ENCODE assay signal across 10 cellular contexts in genomic region chr9:120918931-120919638, GRCh38. TPM values are rescaled to one million over a fixed set of nuclear protein-coding genes. Genes with fewer than 3 reads are reported as not detected.
DNase-seq lines count a peak whose midpoint lies in the region; ATAC-seq, FAIRE-seq and TF ChIP-seq lines count a peak whose summit lies in the region.
"Had no signal": no experiment of that assay in that cellular context is flagged by ENCODE, and none has a peak within 500 bp of the region (broad histone marks: within the 10 kb centered on the region; RNA-seq: fewer than 3 reads in every experiment).

No MANE protein-coding gene starts in this region.

- TF ChIP-seq EP300 in ovary (IDR thresholded peaks at IDR 0.05) = no peak

- ATAC-seq in activated B cell treated with CpG ODN at 0.5 μM for 24 hours (ENCODE audit: low read depth) (no peak), pancreas (no peak)

- CTCF ChIA-PET in Caco-2 (lab: Charles Lee) = no interaction called here
- CTCF ChIA-PET in activated B cell treated with CpG ODN at 0.5 μM for 24 hours (lab: Charles Lee) = interaction anchor here (0.9 kb wide), 1 partner anchor 12 kb away, joined by 3 read pairs; no protein-coding TSS in a partner anchor

- H3K4me1 ChIP-seq in Caco-2 (no peaks in the 10 kb centered on the region), esophagus squamous epithelium (peaks cover 0 to 78% (median 41%) of the 10 kb centered on the region in 3 donors), ovary (ENCODE audit: insufficient read depth) (peaks cover 7% of the 10 kb centered on the region), pancreas (no peaks in the 10 kb centered on the region)

- H3K9me3 Mint-ChIP-seq in Caco-2 (ENCODE audit: unreplicated experiment) = no peaks in the 10 kb centered on the region
- H3K9me3 Mint-ChIP-seq in activated B cell treated with CpG ODN at 0.5 μM for 24 hours = no peaks in the 10 kb centered on the region

- H3K4me3 ChIP-seq in Caco-2 (ENCODE audit: low read depth, low read length) (no peak overlapping the region), esophagus squamous epithelium (no peak overlapping the region), ovary (no peak overlapping the region), pancreas (no peak overlapping the region)

- intact Hi-C loops in Caco-2 (cut with micrococcal nuclease; ENCODE audit: unreplicated experiment) = no loop called here
- intact Hi-C loops in activated B cell treated with CpG ODN at 0.5 μM for 24 hours (cut with micrococcal nuclease) = no loop called here
- intact Hi-C loops in esophagus squamous epithelium (cut with DNase I) = no loop called here
- intact Hi-C loops in ovary (cut with DNase I) = no loop called here
- intact Hi-C loops in pancreas (cut with DNase I) = no loop called here

- DNase-seq in Caco-2 = no peak
- no peak for DNase-seq in activated B cell treated with CpG ODN at 0.5 μM for 24 hours
- no peak for DNase-seq in esophagus squamous epithelium (lab: John Stamatoyannopoulos, UW)
- no peak for DNase-seq in ovary
- DNase-seq in stimulated activated naive CD4-positive, alpha-beta T cell (lab: John Stamatoyannopoulos, UW) = no peak
- no peak for DNase-seq in amniotic stem cell (lab: John Stamatoyannopoulos, UW)
- no peak for DNase-seq in NCI-H524 treated with DMSO at 0.1 percent for 48 hours (lab: John Stamatoyannopoulos, UW)
- no peak for DNase-seq in pancreas
- DNase-seq: stimulated activated CD4-positive, alpha-beta T cell treated with anti-CD3 and anti-CD28 coated beads, Interleukin-15, amount 100 ng/mL, for 24 hours had no signal

- BruUV-seq in Caco-2 (replicated peaks; lab: Mats Ljungman, UMichigan) = no TSS peak

- peak overlapping the region; percentile 71 to 97 (median 89) for H3K27ac ChIP-seq in esophagus squamous epithelium
- peak overlapping the region; percentile 41 to 62 for H3K27ac ChIP-seq in ovary
- no peak overlapping the region for H3K27ac ChIP-seq in pancreas

- TF ChIP-seq POLR2A in esophagus squamous epithelium (IDR thresholded peaks at IDR 0.05) (no peak), ovary (IDR thresholded peaks at IDR 0.05) (no peak)

- H3K36me3 ChIP-seq in Caco-2 (ENCODE audit: control insufficient read depth, insufficient read depth, low read length) (no peaks in the 10 kb centered on the region), esophagus squamous epithelium (no peaks in the 10 kb centered on the region), ovary (no peaks in the 10 kb centered on the region), pancreas (no peaks in the 10 kb centered on the region)

- H3K27me3 ChIP-seq in Caco-2 (replicated peaks; ENCODE audit: control insufficient read depth, insufficient read depth, low read length) (no peaks in the 10 kb centered on the region), esophagus squamous epithelium (no peaks in the 10 kb centered on the region), ovary (no peaks in the 10 kb centered on the region), pancreas (no peaks in the 10 kb centered on the region)

- peaks cover 3% of the 10 kb centered on the region; the same call in 1 of the 2 replicates for H3K9me3 ChIP-seq in Caco-2
- no peaks in the 10 kb centered on the region for H3K9me3 ChIP-seq in esophagus squamous epithelium
- no peaks in the 10 kb centered on the region for H3K9me3 ChIP-seq in ovary
- no peaks in the 10 kb centered on the region for H3K9me3 ChIP-seq in pancreas

- no peaks in the 10 kb centered on the region for H3K27me3 Mint-ChIP-seq in Caco-2 (ENCODE audit: insufficient read depth, unreplicated experiment)
- no peaks in the 10 kb centered on the region for H3K27me3 Mint-ChIP-seq in activated B cell treated with CpG ODN at 0.5 μM for 24 hours

- peak overlapping the region; percentile 64 for H3K27ac Mint-ChIP-seq in Caco-2 (ENCODE audit: unreplicated experiment)
- H3K27ac Mint-ChIP-seq in activated B cell treated with CpG ODN at 0.5 μM for 24 hours = peak overlapping the region; percentile 99

- H3K36me3 Mint-ChIP-seq in Caco-2 (ENCODE audit: insufficient read depth, unreplicated experiment) = no peaks in the 10 kb centered on the region
- H3K36me3 Mint-ChIP-seq in activated B cell treated with CpG ODN at 0.5 μM for 24 hours (ENCODE audit: low read depth) = peaks cover 91% of the 10 kb centered on the region

- POLR2A ChIA-PET in Caco-2 (lab: Charles Lee) = no interaction called here
- POLR2A ChIA-PET in activated B cell treated with CpG ODN at 0.5 μM for 24 hours (lab: Charles Lee) = interaction anchor here (0.8 to 9.1 kb wide), 4 partner anchors 11 to 25 kb away, joined by 7 to 179 read pairs (median 103); no protein-coding TSS in a partner anchor

- 52 to 55% methylated on average over 3 to 7 of the region's 15 CpGs for WGBS in esophagus squamous epithelium, 2 donors
- 66 to 69% (median 69%) methylated on average over 15 of the region's 15 CpGs for WGBS in ovary, 3 donors
- WGBS in pancreas, 2 donors = 78 to 87% methylated on average over 15 of the region's 15 CpGs

- no peak for FAIRE-seq in pancreas (lab: Jason Lieb, UNC)
- FAIRE-seq: G401.6 had no signal

- no peak overlapping the region for H3K4me3 Mint-ChIP-seq in Caco-2 (ENCODE audit: unreplicated experiment)
- H3K4me3 Mint-ChIP-seq in activated B cell treated with CpG ODN at 0.5 μM for 24 hours = peak overlapping the region; percentile 46

- no peaks in the 10 kb centered on the region for H3K4me1 Mint-ChIP-seq in Caco-2 (ENCODE audit: low read depth, unreplicated experiment)
- peaks cover 80% of the 10 kb centered on the region for H3K4me1 Mint-ChIP-seq in activated B cell treated with CpG ODN at 0.5 μM for 24 hours

- TF ChIP-seq CTCF in Caco-2 (IDR thresholded peaks at IDR 0.05; ENCODE audit: insufficient read depth in 1 of 2, low read depth in 1 of 2, low read length in 1 of 2, severe bottlenecking in 1 of 2, unreplicated experiment in 1 of 2) = no peak
- no peak for TF ChIP-seq CTCF in activated B cell treated with CpG ODN at 0.5 μM for 24 hours (IDR thresholded peaks at IDR 0.05)
- TF ChIP-seq CTCF in esophagus squamous epithelium (IDR thresholded peaks at IDR 0.05) = no peak
- no peak for TF ChIP-seq CTCF in ovary (IDR thresholded peaks at IDR 0.05)
- TF ChIP-seq CTCF in pancreas (IDR thresholded peaks at IDR 0.05) = no peak

RNA-seq across cellular contexts. Expression of gene TRAF1, which starts 7.5 kb away (rescaled TPM):
- 1.1 and 1.3 TPM in 2 replicates for total RNA-seq in Caco-2 (2022)
- total RNA-seq in activated B cell treated with CpG ODN at 0.5 μM for 24 hours = 115 and 130 TPM in 2 replicates
- total RNA-seq in esophagus squamous epithelium = 1 to 10 TPM; 2.5 to 5.7 (median 2.8) TPM
- total RNA-seq in ovary = 1 to 10 TPM; 4.1 to 9.4 (median 5.5) TPM
- 1 to 10 TPM; 4.4 to 6.2 TPM for polyA plus RNA-seq in ovary
- 1 to 10 TPM; 1.3 to 8.1 (median 1.7) TPM for total RNA-seq in pancreas
- 1 to 10 TPM; 5.2 to 6.2 TPM for polyA plus RNA-seq in pancreas

RNA-seq across cellular contexts. Expression of gene PHF19, which starts 42.1 kb away (rescaled TPM):
- total RNA-seq in Caco-2 (2022) = 75.9 and 76.3 TPM in 2 replicates
- 50.2 and 55.3 TPM in 2 replicates for total RNA-seq in activated B cell treated with CpG ODN at 0.5 μM for 24 hours
- total RNA-seq in esophagus squamous epithelium = 10 to 100 TPM; 12.8 to 40.0 (median 30.9) TPM
- 10 to 100 TPM; 16.8 to 56.0 (median 42.8) TPM for total RNA-seq in ovary
- polyA plus RNA-seq in ovary = 10 to 100 TPM; 24.1 to 26.6 TPM
- 1 to 10 TPM; 2.2 to 7.4 (median 4.0) TPM for total RNA-seq in pancreas
- 1 to 10 TPM; 4.3 to 5.9 TPM for polyA plus RNA-seq in pancreas

Comparison
In these comparisons a context has a peak if more than half of its experiments do, and no peak if none do; other contexts are left out.
1. H3K27ac ChIP-seq: peak in esophagus squamous epithelium (4 of 4) and ovary (2 of 2); none in pancreas (0 of 4).
2. RNA of gene TRAF1, which starts 7.5 kb away (total RNA-seq): 115 to 130 TPM in activated B cell treated with CpG ODN at 0.5 μM for 24 hours; 4.1 to 9.4 TPM in ovary, 2.5 to 5.7 TPM in esophagus squamous epithelium, 1.3 to 8.1 TPM in pancreas and 1.1 to 1.3 TPM in Caco-2; every median in the first group is over 10 times any median in the second.